ENCODE assay signal across 11 cellular contexts in the genomic region with DNA sequence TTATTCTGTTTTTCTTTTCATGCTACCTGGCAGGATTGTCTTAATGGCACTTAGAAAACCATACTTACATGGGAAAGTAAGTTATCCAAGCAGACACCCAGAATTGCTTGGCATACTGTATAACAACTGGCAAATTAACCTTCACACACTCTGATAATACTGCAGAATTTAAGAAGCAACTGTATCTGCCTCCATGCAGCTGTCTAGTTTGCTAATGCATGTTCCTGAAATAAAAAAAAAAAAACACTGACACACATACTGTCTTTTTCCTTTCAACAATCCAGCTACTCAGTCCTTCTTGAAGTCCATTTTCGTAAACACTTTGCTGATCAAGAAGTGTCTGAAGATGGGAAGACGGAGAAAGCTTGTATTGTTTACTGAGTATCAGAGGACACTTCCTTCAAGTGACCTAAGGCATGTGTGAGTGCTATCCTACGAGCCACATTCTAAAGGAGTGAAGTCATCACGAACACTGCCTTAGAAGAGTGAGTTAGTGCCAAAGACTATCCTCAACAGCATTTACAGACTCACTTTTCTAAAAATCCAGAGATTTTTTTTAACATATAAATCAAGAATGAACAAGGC.
DNase-seq lines count a peak whose midpoint lies in the region; ATAC-seq and TF ChIP-seq lines count a peak whose summit lies in the region.
"Had no signal": no experiment of that assay in that cellular context is flagged by ENCODE, and none has a peak within 500 bp of the region (broad histone marks: within the 10 kb centered on the region; RNA-seq: fewer than 3 reads in every experiment).

No MANE protein-coding gene starts in this region.

- no peaks in the 10 kb centered on the region for H3K4me1 ChIP-seq in breast epithelium
- peaks cover 5% of the 10 kb centered on the region for H3K4me1 ChIP-seq in upper lobe of right lung

- BruUV-seq in MCF 10A (replicated peaks; lab: Mats Ljungman, UMichigan): no TSS peak

- intact Hi-C loops in MCF 10A (cut with micrococcal nuclease) (no loop called here), breast epithelium (cut with DNase I; ENCODE audit: low total_unique reads) (no loop called here), upper lobe of right lung (cut with DNase I) (no loop called here)

- H3K9me3 ChIP-seq in breast epithelium: no peaks in the 10 kb centered on the region
- no peaks in the 10 kb centered on the region for H3K9me3 ChIP-seq in upper lobe of right lung

- peak overlapping the region; percentile 59 for H3K27ac Mint-ChIP-seq in MCF 10A (ENCODE audit: low read depth, unreplicated experiment)

- DNase-seq in MCF 10A (ENCODE audit: unreplicated experiment) (peak; percentile 39), breast epithelium (ENCODE audit: low spot score in 2 of 2) (no peak), astrocyte of the spinal cord (ENCODE audit: low read depth, low spot score) (peak; percentile 67), iPS DF 4.7 (ENCODE audit: extremely low read depth, low spot score) (peak; percentile 16), upper lobe of right lung (no peak), SHP77 treated with DMSO at 0.1 percent for 48 hours (lab: John Stamatoyannopoulos, UW) (no peak), NCI-H2029 (lab: John Stamatoyannopoulos, UW) (no peak), NCI-H748 treated with DMSO at 0.1 percent for 48 hours (lab: John Stamatoyannopoulos, UW) (no peak)
- DNase-seq: caudate nucleus, NCI-H2171 had no signal

- H3K36me3 ChIP-seq in breast epithelium (no peaks in the 10 kb centered on the region), upper lobe of right lung (no peaks in the 10 kb centered on the region)

- peaks cover 12% of the 10 kb centered on the region for H3K9me3 Mint-ChIP-seq in MCF 10A (ENCODE audit: unreplicated experiment)

- H3K27me3 Mint-ChIP-seq in MCF 10A (ENCODE audit: insufficient read depth, unreplicated experiment): peaks cover 58% of the 10 kb centered on the region

- ATAC-seq in upper lobe of right lung: peak; percentile 80
- ATAC-seq: activated CD4-positive, CD25-positive, alpha-beta regulatory T cell treated with anti-CD3 and anti-CD28 coated beads, Interleukin-2, amount 50 U/mL, for 24 hours had no signal

- peaks cover 0 to 32% of the 10 kb centered on the region in 2 donors for H3K27me3 ChIP-seq in breast epithelium
- no peaks in the 10 kb centered on the region for H3K27me3 ChIP-seq in upper lobe of right lung

- no peaks in the 10 kb centered on the region for H3K36me3 Mint-ChIP-seq in MCF 10A (ENCODE audit: insufficient read depth, unreplicated experiment)

- H3K4me3 ChIP-seq in breast epithelium (no peak overlapping the region), astrocyte of the spinal cord (ENCODE audit: low read depth, low read length) (no peak overlapping the region), upper lobe of right lung (no peak overlapping the region)

- in situ Hi-C loops in astrocyte of the spinal cord (cut with HindIII; ENCODE audit: low sequenced_read_pairs): no loop called here

- no peak overlapping the region for H3K4me3 Mint-ChIP-seq in MCF 10A (ENCODE audit: unreplicated experiment)

- peaks cover 8% of the 10 kb centered on the region for H3K4me1 Mint-ChIP-seq in MCF 10A (ENCODE audit: insufficient read depth, unreplicated experiment)

- H3K27ac ChIP-seq in breast epithelium: no peak overlapping the region
- H3K27ac ChIP-seq in upper lobe of right lung: no peak overlapping the region

- CTCF ChIA-PET in MCF 10A (lab: Yijun Ruan, JAX): no interaction called here

- no peak for TF ChIP-seq CTCF in MCF 10A (IDR thresholded peaks at IDR 0.05; ENCODE audit: unreplicated experiment)
- TF ChIP-seq CTCF in breast epithelium (IDR thresholded peaks at IDR 0.05): no peak
- no peak for TF ChIP-seq CTCF in astrocyte of the spinal cord (IDR thresholded peaks at IDR 0.05; ENCODE audit: low read depth, low read length)
- no peak for TF ChIP-seq CTCF in upper lobe of right lung (IDR thresholded peaks at IDR 0.05)

- no peak for TF ChIP-seq POLR2A in breast epithelium (IDR thresholded peaks at IDR 0.05)

- POLR2A ChIA-PET in MCF 10A (lab: Yijun Ruan, JAX): interaction anchor here (1.2 to 1.4 kb wide), 2 partner anchors 27 to 188 kb away, joined by 3 read pairs; no protein-coding TSS in a partner anchor

Comparison
In these comparisons a context has a peak if more than half of its experiments do, and no peak if none do; other contexts are left out.
1. DNase-seq: peak in MCF 10A (single experiment), astrocyte of the spinal cord (single experiment) and iPS DF 4.7 (single experiment); none in breast epithelium (0 of 2), upper lobe of right lung (single experiment), SHP77 treated with DMSO at 0.1 percent for 48 hours (single experiment), NCI-H2029 (single experiment) and NCI-H748 treated with DMSO at 0.1 percent for 48 hours (single experiment).